In the genomic region with DNA sequence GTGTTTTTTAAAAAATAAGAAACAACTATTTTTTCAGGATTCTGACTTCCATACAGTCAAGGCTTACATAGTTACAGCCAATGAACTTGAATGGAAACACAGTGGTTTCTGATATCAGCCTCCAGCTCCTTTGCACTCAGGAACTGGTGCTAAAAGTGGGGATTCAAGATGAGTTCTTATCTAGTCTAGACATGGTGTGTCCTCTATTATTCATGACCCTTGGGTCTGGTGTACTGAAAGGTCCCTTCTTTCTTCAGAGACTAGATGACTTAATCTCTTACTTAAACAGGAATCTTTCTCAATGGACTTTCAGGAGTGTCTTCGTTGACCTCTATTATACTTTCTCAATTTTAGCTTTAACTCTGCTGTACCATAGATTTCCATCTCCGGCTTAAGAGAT, we compare ENCODE assay signal across 15 cellular contexts.
"Had no signal": no experiment of that assay in that cellular context is flagged by ENCODE, and none has a peak within 500 bp of the region (broad histone marks: within the 10 kb centered on the region; RNA-seq: fewer than 3 reads in every experiment).

No MANE protein-coding gene starts in this region.

- H3K27ac Mint-ChIP-seq: naive thymus-derived CD4-positive, alpha-beta T cell had no signal

- H3K4me3 ChIP-seq: dorsolateral prefrontal cortex, hepatocyte, ovary, right atrium auricular region, sigmoid colon, skin epidermis, tibial nerve had no signal

- H3K27ac ChIP-seq: dorsolateral prefrontal cortex, hepatocyte, right atrium auricular region, sigmoid colon, skin epidermis, tibial nerve had no signal

- H2AFZ ChIP-seq: hepatocyte had no signal

- H3K36me3 ChIP-seq: ovary, right atrium auricular region, sigmoid colon, tibial nerve had no signal

- H3K4me3 Mint-ChIP-seq: naive thymus-derived CD4-positive, alpha-beta T cell had no signal

- DNase-seq: cortex of kidney; effector CD8-positive, alpha-beta T cell; foreskin melanocyte; left colon; mammary epithelial cell; naive thymus-derived CD4-positive, alpha-beta T cell; sigmoid colon; stimulated activated CD4-positive, alpha-beta T cell treated with anti-CD3 and anti-CD28 coated beads, Interleukin-2, amount 100 ng/mL, for 48 hours; stimulated activated naive CD8-positive, alpha-beta T cell treated with anti-CD3 and anti-CD28 coated beads, Interleukin-15, Interleukin-2, amounts not matched to agents 100 U/mL and 50 U/mL, for 24 hours had no signal

- H3K79me2 ChIP-seq: hepatocyte had no signal

- H3K4me2 ChIP-seq: hepatocyte had no signal

- H3K9me3 ChIP-seq: ovary, right atrium auricular region, sigmoid colon, tibial nerve had no signal

- H3K4me1 Mint-ChIP-seq: naive thymus-derived CD4-positive, alpha-beta T cell had no signal

- H3K4me1 ChIP-seq: right atrium auricular region, tibial nerve had no signal

- H3K36me3 Mint-ChIP-seq: naive thymus-derived CD4-positive, alpha-beta T cell had no signal

- H3K27me3 ChIP-seq: dorsolateral prefrontal cortex, hepatocyte, ovary, right atrium auricular region, sigmoid colon, tibial nerve had no signal
